In genomic region chr2:198316852-198317395, GRCh38 we compare ENCODE assay signal across 17 cellular contexts.
A peak's percentile ranks its signal among the peaks of the same experiment; 100 is the strongest.
DNase-seq lines count a peak whose midpoint lies in the region; ATAC-seq and TF ChIP-seq lines count a peak whose summit lies in the region.
"Had no signal": no experiment of that assay in that cellular context is flagged by ENCODE, and none has a peak within 500 bp of the region (broad histone marks: within the 10 kb centered on the region; RNA-seq: fewer than 3 reads in every experiment).

No MANE protein-coding gene starts in this region.

- no peak overlapping the region for H4K12ac ChIP-seq in trophoblast cell (ENCODE audit: low read depth, low read length)

- no peaks in the 10 kb centered on the region for H4K20me1 ChIP-seq in GM23338 (replicated peaks; ENCODE audit: insufficient read depth)

- H3K27me3 ChIP-seq in GM23338 (ENCODE audit: insufficient read depth) (no peaks in the 10 kb centered on the region), trophoblast cell (ENCODE audit: insufficient read depth, low read length) (no peaks in the 10 kb centered on the region), upper lobe of right lung (peaks cover 39% of the 10 kb centered on the region)

- no peak overlapping the region for H2BK5ac ChIP-seq in trophoblast cell (ENCODE audit: low read depth, low read length, poor library complexity)

- H3K23ac ChIP-seq in trophoblast cell (ENCODE audit: low read length), result no peak overlapping the region

- TF ChIP-seq CTCF in GM23338 (conservative IDR thresholded peaks at IDR 0.05; ENCODE audit: low read depth in 2 of 2) (no peak), upper lobe of right lung (IDR thresholded peaks at IDR 0.05) (no peak)

- peak; percentile 49; the same call in 1 of the 3 replicates for ATAC-seq in GM23338
- ATAC-seq in upper lobe of right lung, result no peak
- no peak for ATAC-seq in HG02623 (IDR thresholded peaks at IDR 0.05; ENCODE audit: unreplicated experiment)
- ATAC-seq: Panc1, Right ventricle myocardium inferior had no signal

- intact Hi-C loops in upper lobe of right lung (cut with DNase I), result no loop called here

- no peaks in the 10 kb centered on the region for H3K9me3 Mint-ChIP-seq in GM23338
- H3K9me3 Mint-ChIP-seq: CD4-positive, alpha-beta memory T cell had no signal

- H3K9me2 ChIP-seq in GM23338 (ENCODE audit: insufficient read depth), result no peaks in the 10 kb centered on the region

- no peak overlapping the region for H3K14ac ChIP-seq in trophoblast cell (ENCODE audit: low read length)

- H3K9me3 ChIP-seq in trophoblast cell (ENCODE audit: insufficient read depth, low read depth, low read length) (no peaks in the 10 kb centered on the region), upper lobe of right lung (no peaks in the 10 kb centered on the region)

- no peaks in the 10 kb centered on the region for H3K27me3 Mint-ChIP-seq in GM23338 (ENCODE audit: insufficient read depth, low read depth, poor library complexity)

- no peak overlapping the region for H3K9ac ChIP-seq in trophoblast cell (ENCODE audit: low read length)

- no peak overlapping the region for H3K18ac ChIP-seq in trophoblast cell (ENCODE audit: low read length)

- no peak overlapping the region for H3K27ac ChIP-seq in GM23338 (ENCODE audit: low read depth)
- H3K27ac ChIP-seq in trophoblast cell (ENCODE audit: low read depth, low read length), result no peak overlapping the region
- H3K27ac ChIP-seq in upper lobe of right lung, result no peak overlapping the region

- no peak overlapping the region for H4K91ac ChIP-seq in trophoblast cell (ENCODE audit: low read depth, low read length)

- H3K4me2 ChIP-seq in GM23338 (no peak overlapping the region), trophoblast cell (ENCODE audit: low read length) (no peak overlapping the region)

- no peak overlapping the region for H3K4me3 Mint-ChIP-seq in GM23338
- H3K4me3 Mint-ChIP-seq: B cell; CD4-positive, alpha-beta memory T cell had no signal

- H3K4me3 ChIP-seq in GM23338 (no peak overlapping the region), trophoblast cell (ENCODE audit: low read depth, low read length) (no peak overlapping the region), upper lobe of right lung (no peak overlapping the region)

- peaks cover 19% of the 10 kb centered on the region; the same call in 1 of the 2 replicates for H3K4me1 ChIP-seq in GM23338 (ENCODE audit: insufficient read depth)
- no peaks in the 10 kb centered on the region for H3K4me1 ChIP-seq in trophoblast cell (ENCODE audit: control insufficient read depth in 1 of 2, insufficient read depth in 2 of 2, low read length in 2 of 2)
- H3K4me1 ChIP-seq in upper lobe of right lung, result no peaks in the 10 kb centered on the region

- no peaks in the 10 kb centered on the region for H3F3A ChIP-seq in GM23338 (replicated peaks; ENCODE audit: low read depth)

- H2BK120ac ChIP-seq in trophoblast cell (ENCODE audit: insufficient read depth, low read length, poor library complexity), result no peak overlapping the region

- H3K79me2 ChIP-seq in GM23338 (replicated peaks; ENCODE audit: insufficient read depth) (no peaks in the 10 kb centered on the region), trophoblast cell (ENCODE audit: control insufficient read depth, insufficient read depth, low read length, poor library complexity) (no peaks in the 10 kb centered on the region)

- no peaks in the 10 kb centered on the region for H3K36me3 ChIP-seq in GM23338 (ENCODE audit: insufficient read depth)
- H3K36me3 ChIP-seq in trophoblast cell (ENCODE audit: control insufficient read depth in 1 of 2, insufficient read depth in 2 of 2, low read length in 2 of 2), result no peaks in the 10 kb centered on the region
- no peaks in the 10 kb centered on the region for H3K36me3 ChIP-seq in upper lobe of right lung

- H2AK5ac ChIP-seq in trophoblast cell (ENCODE audit: low read length), result no peak overlapping the region

- H3K27ac Mint-ChIP-seq in GM23338, result no peak overlapping the region
- H3K27ac Mint-ChIP-seq: B cell; CD4-positive, alpha-beta memory T cell had no signal

- H4K8ac ChIP-seq in trophoblast cell (ENCODE audit: low read depth, low read length), result no peak overlapping the region

- no peak overlapping the region for H2BK12ac ChIP-seq in trophoblast cell (ENCODE audit: low read length)

- no peaks in the 10 kb centered on the region for H3K36me3 Mint-ChIP-seq in GM23338 (ENCODE audit: low read depth)
- H3K36me3 Mint-ChIP-seq: CD4-positive, alpha-beta memory T cell had no signal

- H3K4ac ChIP-seq in trophoblast cell (ENCODE audit: low read depth, low read length), result no peak overlapping the region

- H2AFZ ChIP-seq in GM23338, result no peak overlapping the region
- no peak overlapping the region for H2AFZ ChIP-seq in trophoblast cell (ENCODE audit: insufficient read depth, low read length, poor library complexity)

- no CpG with 5 or more reads among the region's 7 CpGs for WGBS in trophoblast cell (ENCODE audit: extremely low coverage, insufficient coverage, insufficient read length)

- H3K79me1 ChIP-seq in trophoblast cell (ENCODE audit: low read length), result no peaks in the 10 kb centered on the region

- H3K4me1 Mint-ChIP-seq in GM23338, result peaks cover 33% of the 10 kb centered on the region
- H3K4me1 Mint-ChIP-seq: B cell had no signal

- DNase-seq in GM23338 (ENCODE audit: low spot score), result peak; percentile 34
- DNase-seq in NCI-H526 treated with DMSO at 0.1 percent for 48 hours (lab: John Stamatoyannopoulos, UW), result peak; percentile 66
- peak; percentile 70 for DNase-seq in fibroblast of peridontal ligament (ENCODE audit: extremely low read depth)
- DNase-seq in trophoblast cell, result peak; percentile 88 to 91
- DNase-seq in upper lobe of right lung, result no peak
- DNase-seq in NCI-H2107 (lab: John Stamatoyannopoulos, UW), result no peak
- DNase-seq: CD4-positive, alpha-beta memory T cell; GOT3; Karpas-422; MM.1S; NCI-H1105 treated with DMSO at 0.1 percent for 48 hours; NCI-H187 treated with DMSO at 0.1 percent for 48 hours; NCI-H748 treated with DMSO at 0.1 percent for 48 hours had no signal

TF ChIP-seq in GM23338, 12 proteins besides CTCF, POLR2A, EP300 and RAD21 (continues in another document):
- TF ChIP-seq EZH2phosphoT487 (IDR thresholded peaks at IDR 0.05; ENCODE audit: unreplicated experiment), result no peak
- TF ChIP-seq CREB1 (CRISPR knock-in tag; IDR thresholded peaks at IDR 0.05; ENCODE audit: low read depth), result no peak
- TF ChIP-seq NANOG (IDR thresholded peaks at IDR 0.05; ENCODE audit: borderline replicate concordance), result no peak
- TF ChIP-seq ZNF114 (CRISPR knock-in tag; IDR thresholded peaks at IDR 0.05), result no peak
- no peak for TF ChIP-seq JUNB (IDR thresholded peaks at IDR 0.05; ENCODE audit: unreplicated experiment)
- no peak for TF ChIP-seq ZNF331 (CRISPR knock-in tag; IDR thresholded peaks at IDR 0.05; ENCODE audit: low read depth)
- no peak for TF ChIP-seq ZNF462 (CRISPR knock-in tag; IDR thresholded peaks at IDR 0.05)

Comparison
In these comparisons a context has a peak if more than half of its experiments do, and no peak if none do; other contexts are left out.
1. DNase-seq: peak in GM23338 (single experiment), NCI-H526 treated with DMSO at 0.1 percent for 48 hours (single experiment), fibroblast of peridontal ligament (single experiment) and trophoblast cell (2 of 2); none in upper lobe of right lung (single experiment) and NCI-H2107 (single experiment).